In genomic region chr14:93115920-93116675, GRCh38 we compare ENCODE assay signal across 8 cellular contexts. TPM values are rescaled to one million over a fixed set of nuclear protein-coding genes. Genes with fewer than 3 reads are reported as not detected.
DNase-seq lines count a peak whose midpoint lies in the region; ATAC-seq and TF ChIP-seq lines count a peak whose summit lies in the region.

Gene ITPK1, minus strand, starts transcription at chr14:93115925. Its CDS starts 762 bp downstream, at chr14:93115163.

- no peaks in the 10 kb centered on the region for H3K27me3 ChIP-seq in endocrine pancreas (ENCODE audit: control insufficient read depth, insufficient read depth, low read length)

- peak; percentile 41 for TF ChIP-seq POLR2A in NB4 (IDR thresholded peaks at IDR 0.05; ENCODE audit: extremely low read depth, insufficient read length)

- POLR2A ChIA-PET in activated CD4-positive, alpha-beta memory T cell treated with anti-CD3 and anti-CD28 coated beads, Interleukin-2, amount 10 ng/mL, durations not matched to agents 7 days and 5 days (lab: Charles Lee), result interaction anchor here (1.1 to 4.7 kb wide), 8 partner anchors 10 to 90 kb away, joined by 3 to 61 read pairs (median 4); partner anchors contain the start of genes LYSET and MOAP1

- CTCF ChIA-PET in activated CD4-positive, alpha-beta memory T cell treated with anti-CD3 and anti-CD28 coated beads, Interleukin-2, amount 10 ng/mL, durations not matched to agents 7 days and 5 days (lab: Charles Lee), result interaction anchor here (0.6 to 4.0 kb wide), 13 partner anchors 12 to 1059 kb away, joined by 3 to 99 read pairs (median 4); partner anchors contain the start of genes LYSET and MOAP1

- peak within 1 kb of the TSS; percentile 75 for H3K27ac Mint-ChIP-seq in activated CD4-positive, alpha-beta memory T cell treated with anti-CD3 and anti-CD28 coated beads, Interleukin-2, amount 10 ng/mL, durations not matched to agents 7 days and 5 days

- H3K4me3 Mint-ChIP-seq in activated CD4-positive, alpha-beta memory T cell treated with anti-CD3 and anti-CD28 coated beads, Interleukin-2, amount 10 ng/mL, durations not matched to agents 7 days and 5 days, result peak within 1 kb of the TSS; percentile 86

- H3K36me3 ChIP-seq in endocrine pancreas (ENCODE audit: control insufficient read depth, insufficient read depth, low read length), result no peaks in the 10 kb centered on the region
- H3K36me3 ChIP-seq in mesodermal cell (ENCODE audit: control insufficient read depth, insufficient read depth, low read length), result no peaks in the 10 kb centered on the region

- peaks cover 30% of the 10 kb centered on the region for H3K4me1 Mint-ChIP-seq in activated CD4-positive, alpha-beta memory T cell treated with anti-CD3 and anti-CD28 coated beads, Interleukin-2, amount 10 ng/mL, durations not matched to agents 7 days and 5 days

- peak; percentile 46 for ATAC-seq in HG02571 (IDR thresholded peaks at IDR 0.05; ENCODE audit: unreplicated experiment)

- peak within 1 kb of the TSS; percentile 89 for H3K9ac ChIP-seq in endocrine pancreas (ENCODE audit: control insufficient read depth, insufficient read depth, low read length)

- peak within 1 kb of the TSS; percentile 76 for H3K27ac ChIP-seq in mesodermal cell (ENCODE audit: low read depth, low read length, severe bottlenecking)

- no peak for TF ChIP-seq CTCF in NB4 (IDR thresholded peaks at IDR 0.05; ENCODE audit: low read depth, low read length)

- peak; percentile 45 for DNase-seq in NCI-H2107 (lab: John Stamatoyannopoulos, UW)
- no peak for DNase-seq in NCI-H2107 treated with DMSO at 0.1 percent for 48 hours (lab: John Stamatoyannopoulos, UW; ENCODE audit: unreplicated experiment)
- peak; percentile 77 for DNase-seq in NB4 (ENCODE audit: low read depth)
- DNase-seq in activated CD4-positive, alpha-beta memory T cell treated with anti-CD3 and anti-CD28 coated beads, Interleukin-2, amount 10 ng/mL, durations not matched to agents 7 days and 5 days, result peak; percentile 66
- DNase-seq in stimulated activated CD8-positive, alpha-beta memory T cell treated with anti-CD3 and anti-CD28 coated beads, Interleukin-4, amount 100 ng/mL, for 1 hour (ENCODE audit: low read depth in 2 of 2, low spot score in 1 of 2), result peak; percentile 13 to 26

- WGBS in mesodermal cell (ENCODE audit: insufficient coverage in 2 of 2), 2 experiments, result 2 to 3% methylated on average over 17 to 32 of the region's 55 CpGs

- H3K9me3 Mint-ChIP-seq in activated CD4-positive, alpha-beta memory T cell treated with anti-CD3 and anti-CD28 coated beads, Interleukin-2, amount 10 ng/mL, durations not matched to agents 7 days and 5 days, result no peaks in the 10 kb centered on the region

- H3K4me1 ChIP-seq in endocrine pancreas (ENCODE audit: control insufficient read depth, insufficient read depth, low read length) (peaks cover 6% of the 10 kb centered on the region), mesodermal cell (ENCODE audit: control insufficient read depth, insufficient read depth, low read length, poor library complexity, severe bottlenecking) (peaks cover 16% of the 10 kb centered on the region)

- H3K27me3 Mint-ChIP-seq in activated CD4-positive, alpha-beta memory T cell treated with anti-CD3 and anti-CD28 coated beads, Interleukin-2, amount 10 ng/mL, durations not matched to agents 7 days and 5 days, result no peaks in the 10 kb centered on the region

- H3K9me3 ChIP-seq in endocrine pancreas (ENCODE audit: control insufficient read depth, low read length), result no peaks in the 10 kb centered on the region
- H3K9me3 ChIP-seq in mesodermal cell (ENCODE audit: control insufficient read depth, low read length), result no peaks in the 10 kb centered on the region

- H3K36me3 Mint-ChIP-seq in activated CD4-positive, alpha-beta memory T cell treated with anti-CD3 and anti-CD28 coated beads, Interleukin-2, amount 10 ng/mL, durations not matched to agents 7 days and 5 days (ENCODE audit: low read depth), result no peaks in the 10 kb centered on the region

- H3K4me3 ChIP-seq in NB4 (ENCODE audit: low read depth, low read length) (peak within 1 kb of the TSS; percentile 69), endocrine pancreas (ENCODE audit: control insufficient read depth, insufficient read depth, low read length) (no peak within 1 kb of the TSS), mesodermal cell (ENCODE audit: extremely low read depth, insufficient read depth, low read length, poor library complexity, severe bottlenecking) (peak within 1 kb of the TSS; percentile 68)

RNA-seq across cellular contexts. Expression of gene ITPK1, which starts in this region (rescaled TPM):
- 10 to 100 TPM; 59.3 to 62.3 TPM for total RNA-seq in activated CD4-positive, alpha-beta memory T cell treated with anti-CD3 and anti-CD28 coated beads, Interleukin-2, amount 10 ng/mL, durations not matched to agents 7 days and 5 days
- polyA plus RNA-seq in mesodermal cell (2013, experiment 1 of 2), result 20.5 TPM
- 17.4 TPM for polyA plus RNA-seq in mesodermal cell (2013, experiment 2 of 2)
